In genomic region chr2:176642074-176642473, GRCh38 we compare ENCODE assay signal across 12 cellular contexts.
A peak's percentile ranks its signal among the peaks of the same experiment; 100 is the strongest.
DNase-seq lines count a peak whose midpoint lies in the region; ATAC-seq and TF ChIP-seq lines count a peak whose summit lies in the region.
"Had no signal": no experiment of that assay in that cellular context is flagged by ENCODE, and none has a peak within 500 bp of the region (broad histone marks: within the 10 kb centered on the region; RNA-seq: fewer than 3 reads in every experiment).

No MANE protein-coding gene starts in this region.

- no peaks in the 10 kb centered on the region for H4K20me1 ChIP-seq in Karpas-422 (ENCODE audit: insufficient read depth, low read depth, low read length)

- POLR2A ChIA-PET in BJ (lab: Charles Lee), result no interaction called here

- CTCF ChIA-PET in BJ (lab: Yijun Ruan, JAX), result interaction anchor here (0.6 to 3.9 kb wide), 6 partner anchors 11 to 509 kb away, joined by 3 to 40 read pairs (median 6); no protein-coding TSS in a partner anchor

- TF ChIP-seq CTCF in BJ (IDR thresholded peaks at IDR 0.05; ENCODE audit: insufficient read depth, low read depth, low read length) (no peak), fibroblast of mammary gland (conservative IDR thresholded peaks at IDR 0.05; ENCODE audit: control insufficient read depth, insufficient read depth, low read depth, low read length) (no peak), dorsolateral prefrontal cortex (IDR thresholded peaks at IDR 0.05 in 54 of 56, conservative IDR thresholded peaks at IDR 0.05 in 2 of 56; ENCODE audit: low read depth in 1 of 56, partially characterized antibody in 56 of 56) (no peak), lower lobe of right lung (IDR thresholded peaks at IDR 0.05) (no peak)

- peak overlapping the region; percentile 60 for H3K4me2 ChIP-seq in Karpas-422 (ENCODE audit: low read depth, low read length, poor library complexity, severe bottlenecking)
- H3K4me2 ChIP-seq: BLaER1 treated with 17β-estradiol and CSF1 and Interleukin-3, amounts not matched to agents 10 nM and 100 nM had no signal

- intact Hi-C loops in dorsolateral prefrontal cortex (cut with DNase I) (loop anchor here (10.0 kb wide), 2 partner anchors 87 to 177 kb away; no protein-coding TSS in a partner anchor), lower lobe of right lung (cut with DNase I) (no loop called here)

- H3K4me1 ChIP-seq in Karpas-422 (ENCODE audit: low read length), result peaks cover 62% of the 10 kb centered on the region
- H3K4me1 ChIP-seq in lower lobe of right lung, result peaks cover 11% of the 10 kb centered on the region

- H2AFZ ChIP-seq in Karpas-422 (ENCODE audit: low read length), result peak overlapping the region; percentile 82; the same call in 1 of the 2 replicates

- peak; percentile 46 for ATAC-seq in GM19328 (IDR thresholded peaks at IDR 0.05; ENCODE audit: unreplicated experiment)
- ATAC-seq in lower lobe of right lung, result no peak

- H3K36me3 ChIP-seq in BJ (ENCODE audit: control insufficient read depth, insufficient read depth, low read length), result no peaks in the 10 kb centered on the region
- no peaks in the 10 kb centered on the region for H3K36me3 ChIP-seq in Karpas-422 (ENCODE audit: insufficient read depth, low read length)
- H3K36me3 ChIP-seq in lower lobe of right lung, result no peaks in the 10 kb centered on the region
- H3K36me3 ChIP-seq: BLaER1 treated with 17β-estradiol and CSF1 and Interleukin-3, amounts not matched to agents 10 nM and 100 nM; Peyer's patch had no signal

- peak overlapping the region; percentile 54 for H3K9ac ChIP-seq in Karpas-422 (ENCODE audit: low read length)
- H3K9ac ChIP-seq: BLaER1 treated with 17β-estradiol and CSF1 and Interleukin-3, amounts not matched to agents 10 nM and 100 nM had no signal

- H3K27ac ChIP-seq in Karpas-422 (ENCODE audit: low read length), result peak overlapping the region; percentile 71
- H3K27ac ChIP-seq in dorsolateral prefrontal cortex, result no peak overlapping the region
- no peak overlapping the region for H3K27ac ChIP-seq in lower lobe of right lung
- H3K27ac ChIP-seq: BLaER1 treated with 17β-estradiol and CSF1 and Interleukin-3, amounts not matched to agents 10 nM and 100 nM; Peyer's patch had no signal

- DNase-seq in BJ (ENCODE audit: low read depth) (peak; percentile 36), Karpas-422 (peak; percentile 74), fibroblast of mammary gland (ENCODE audit: low read depth) (peak; percentile 86), dorsolateral prefrontal cortex (no peak), lower lobe of right lung (no peak), NCI-H345 treated with DMSO at 0.1 percent for 48 hours (lab: John Stamatoyannopoulos, UW; ENCODE audit: unreplicated experiment) (no peak)
- DNase-seq in stimulated activated CD4-positive, alpha-beta T cell treated with anti-CD3 and anti-CD28 coated beads, Interleukin-15, amount 100 ng/mL, for 24 hours, result no peak
- DNase-seq: activated CD4-positive, CD25-positive, alpha-beta regulatory T cell treated with anti-CD3 and anti-CD28 coated beads, Interleukin-2, amount 50 U/mL, for 72 hours; Kasumi-1; Peyer's patch had no signal

- H3K9me3 ChIP-seq in Karpas-422 (ENCODE audit: low read length) (no peaks in the 10 kb centered on the region), lower lobe of right lung (no peaks in the 10 kb centered on the region)
- H3K9me3 ChIP-seq: Peyer's patch had no signal

- no peaks in the 10 kb centered on the region for H3K9me2 ChIP-seq in Karpas-422 (replicated peaks; ENCODE audit: insufficient read depth, low read length)

- peaks cover 1% of the 10 kb centered on the region; the same call in 1 of the 2 replicates for H3K27me3 ChIP-seq in BJ (ENCODE audit: control insufficient read depth, insufficient read depth, low read length)
- H3K27me3 ChIP-seq in Karpas-422 (ENCODE audit: low read length), result no peaks in the 10 kb centered on the region
- peaks cover 0 to 99% (median 64%) of the 10 kb centered on the region in 45 donors for H3K27me3 ChIP-seq in dorsolateral prefrontal cortex
- peaks cover 71% of the 10 kb centered on the region for H3K27me3 ChIP-seq in lower lobe of right lung (ENCODE audit: low read depth)

- no peaks in the 10 kb centered on the region for H3K79me2 ChIP-seq in Karpas-422 (ENCODE audit: low read length)

- no peak overlapping the region for H3K4me3 ChIP-seq in BJ (ENCODE audit: low read depth, low read length)
- H3K4me3 ChIP-seq in Karpas-422 (ENCODE audit: low read length), result peak overlapping the region; percentile 36; the same call in 1 of the 2 replicates
- no peak overlapping the region for H3K4me3 ChIP-seq in fibroblast of mammary gland (ENCODE audit: control insufficient read depth, low read depth, low read length)
- H3K4me3 ChIP-seq in dorsolateral prefrontal cortex, result no peak overlapping the region
- H3K4me3 ChIP-seq in lower lobe of right lung, result no peak overlapping the region
- H3K4me3 ChIP-seq: BLaER1 treated with 17β-estradiol and CSF1 and Interleukin-3, amounts not matched to agents 10 nM and 100 nM; Peyer's patch had no signal

Comparison
In these comparisons a context has a peak if more than half of its experiments do, and no peak if none do; other contexts are left out.
1. DNase-seq: peak in BJ (single experiment), Karpas-422 (single experiment) and fibroblast of mammary gland (single experiment); none in dorsolateral prefrontal cortex (0 of 10), lower lobe of right lung (single experiment), NCI-H345 treated with DMSO at 0.1 percent for 48 hours (single experiment) and stimulated activated CD4-positive, alpha-beta T cell treated with anti-CD3 and anti-CD28 coated beads, Interleukin-15, amount 100 ng/mL, for 24 hours (single experiment).